ENCODE assay signal across 12 cellular contexts in the genomic region with DNA sequence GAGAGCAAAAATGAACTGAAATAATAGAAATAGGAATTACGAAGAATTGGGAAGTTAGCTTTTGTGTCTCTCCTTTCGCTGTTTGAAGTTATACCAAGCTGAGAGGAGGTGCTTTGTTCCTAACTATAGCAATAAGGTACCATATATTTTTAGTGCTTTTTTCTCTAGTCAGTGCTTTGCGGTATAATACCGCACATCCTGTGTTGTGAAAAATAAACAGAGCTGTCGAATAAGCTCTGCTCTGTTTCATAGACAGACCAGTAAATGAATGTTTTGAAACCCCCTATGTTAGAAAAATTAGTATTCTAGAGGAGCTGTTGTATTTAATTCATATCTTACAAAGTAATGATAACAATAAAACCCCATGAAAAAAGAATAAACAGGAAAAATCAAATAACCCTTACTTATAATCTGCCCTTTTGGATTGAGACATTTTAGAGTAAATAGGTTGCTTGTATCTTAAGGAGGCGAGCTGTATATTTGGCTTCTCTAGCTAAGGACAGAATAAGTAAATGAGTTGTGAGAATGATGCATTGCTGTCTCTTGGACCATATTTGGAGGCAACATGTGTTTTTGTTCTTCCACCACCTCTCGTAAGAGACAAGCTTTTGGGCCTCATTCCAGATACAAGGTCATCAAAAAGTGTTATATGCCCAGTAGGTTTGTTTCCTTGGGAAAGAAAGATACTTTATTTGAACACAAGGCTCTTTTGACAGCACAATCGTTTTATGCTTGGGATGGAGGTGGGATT.
A peak's percentile ranks its signal among the peaks of the same experiment; 100 is the strongest.
DNase-seq lines count a peak whose midpoint lies in the region; TF ChIP-seq lines count a peak whose summit lies in the region.
"Had no signal": no experiment of that assay in that cellular context is flagged by ENCODE, and none has a peak within 500 bp of the region (broad histone marks: within the 10 kb centered on the region; RNA-seq: fewer than 3 reads in every experiment).

No MANE protein-coding gene starts in this region.

- H3K79me2 ChIP-seq in GM23248 (ENCODE audit: insufficient read depth): peaks cover 95% of the 10 kb centered on the region
- peaks cover 50% of the 10 kb centered on the region for H3K79me2 ChIP-seq in hepatocyte

- H3K4me1 ChIP-seq in BLaER1 (peaks cover 42% of the 10 kb centered on the region), GM23248 (ENCODE audit: insufficient read depth) (peaks cover 78% of the 10 kb centered on the region), adipocyte (ENCODE audit: control insufficient read depth, insufficient read depth, low read length) (peaks cover 43% of the 10 kb centered on the region), hepatocyte (ENCODE audit: insufficient read depth) (peaks cover 44% of the 10 kb centered on the region), ovary (ENCODE audit: insufficient read depth) (peaks cover 14% of the 10 kb centered on the region)

- no peak overlapping the region for H3K4me3 ChIP-seq in BLaER1
- no peak overlapping the region for H3K4me3 ChIP-seq in GM23248
- no peak overlapping the region for H3K4me3 ChIP-seq in adipocyte (ENCODE audit: low read length)
- H3K4me3 ChIP-seq in hepatocyte: no peak overlapping the region
- H3K4me3 ChIP-seq in ovary: no peak overlapping the region
- H3K4me3 ChIP-seq: left lung, thyroid gland had no signal

- TF ChIP-seq CTCF in hepatocyte (IDR thresholded peaks at IDR 0.05; ENCODE audit: poor library complexity) (no peak), ovary (IDR thresholded peaks at IDR 0.05) (no peak)

- no peak overlapping the region for H2AFZ ChIP-seq in GM23248
- no peak overlapping the region for H2AFZ ChIP-seq in hepatocyte

- intact Hi-C loops in ovary (cut with DNase I): loop anchor here in 1 of 4 donors (5.0 kb wide), 1 partner anchor 311 kb away; no protein-coding TSS in a partner anchor

- peaks cover 87% of the 10 kb centered on the region for H3F3A ChIP-seq in GM23248 (ENCODE audit: insufficient read depth)

- H3K27me3 ChIP-seq in BLaER1 (no peaks in the 10 kb centered on the region), GM23248 (replicated peaks; ENCODE audit: insufficient read depth) (no peaks in the 10 kb centered on the region), adipocyte (replicated peaks; ENCODE audit: control insufficient read depth, insufficient read depth, low read length) (no peaks in the 10 kb centered on the region), hepatocyte (no peaks in the 10 kb centered on the region), ovary (no peaks in the 10 kb centered on the region)
- H3K27me3 ChIP-seq: left lung, thyroid gland had no signal

- H3K36me3 ChIP-seq in BLaER1: peaks cover 82% of the 10 kb centered on the region
- peaks cover 29% of the 10 kb centered on the region for H3K36me3 ChIP-seq in GM23248 (ENCODE audit: low read depth)
- H3K36me3 ChIP-seq in adipocyte (ENCODE audit: control insufficient read depth, insufficient read depth, low read length, severe bottlenecking): peaks cover 62% of the 10 kb centered on the region
- H3K36me3 ChIP-seq in hepatocyte (replicated peaks; ENCODE audit: insufficient read depth, low read depth): no peaks in the 10 kb centered on the region
- H3K36me3 ChIP-seq in ovary: no peaks in the 10 kb centered on the region
- H3K36me3 ChIP-seq: thyroid gland had no signal

- TF ChIP-seq EP300 in ovary (IDR thresholded peaks at IDR 0.05): no peak

- H3K4me2 ChIP-seq in BLaER1 (peak overlapping the region; percentile 66), GM23248 (ENCODE audit: unreplicated experiment) (peak overlapping the region; percentile 5), hepatocyte (peak overlapping the region; percentile 1)

- 58 to 59% methylated on average over 8 of the region's 8 CpGs for WGBS in GM23248 (ENCODE audit: low coverage in 1 of 2, low lambda C conversion rate in 2 of 2, missing lambda C conversion rate in 2 of 2), 2 experiments
- WGBS in hepatocyte (ENCODE audit: low lambda C conversion rate, missing lambda C conversion rate): 58% methylated on average over 8 of the region's 8 CpGs
- WGBS in ovary, 3 donors: 50 to 60% (median 55%) methylated on average over 8 of the region's 8 CpGs

- H3K27ac ChIP-seq in BLaER1: peak overlapping the region; percentile 15; the same call in 1 of the 2 replicates
- H3K27ac ChIP-seq in GM23248: peak overlapping the region; percentile 81
- peak overlapping the region; percentile 91 for H3K27ac ChIP-seq in hepatocyte
- H3K27ac ChIP-seq in ovary: no peak overlapping the region
- H3K27ac ChIP-seq: thyroid gland had no signal

- H4K20me1 ChIP-seq in BLaER1 (peaks cover 87% of the 10 kb centered on the region), GM23248 (ENCODE audit: insufficient read depth) (peaks cover 3% of the 10 kb centered on the region; the same call in 1 of the 2 replicates), hepatocyte (ENCODE audit: insufficient read depth, poor library complexity, severe bottlenecking) (no peaks in the 10 kb centered on the region)

- TF ChIP-seq POLR2A in ovary (IDR thresholded peaks at IDR 0.05): no peak

- DNase-seq in GM23248: peak; percentile 68
- DNase-seq in adipocyte (ENCODE audit: low read depth): no peak
- DNase-seq in hepatocyte (ENCODE audit: low spot score): no peak
- DNase-seq in GM19240 (ENCODE audit: insufficient read length, low spot score): no peak
- no peak for DNase-seq in HUDEP-2 (lab: John Stamatoyannopoulos, UW; ENCODE audit: unreplicated experiment in 76 of 76)
- no peak for DNase-seq in ovary
- DNase-seq in D341Med (ENCODE audit: low spot score): no peak
- DNase-seq: activated CD4-positive, alpha-beta T cell treated with anti-CD3 and anti-CD28 coated beads, Interleukin-2, amount 50 U/mL, for 48 hours; DMS53; left lung; thyroid gland had no signal

- H3K9me3 ChIP-seq in BLaER1: no peaks in the 10 kb centered on the region
- H3K9me3 ChIP-seq in GM23248 (ENCODE audit: low read depth): no peaks in the 10 kb centered on the region
- no peaks in the 10 kb centered on the region for H3K9me3 ChIP-seq in adipocyte (ENCODE audit: control insufficient read depth, low read length)
- H3K9me3 ChIP-seq in hepatocyte (ENCODE audit: low read depth): no peaks in the 10 kb centered on the region
- H3K9me3 ChIP-seq in ovary: no peaks in the 10 kb centered on the region
- H3K9me3 ChIP-seq: left lung, thyroid gland had no signal

- H3K9me2 ChIP-seq in GM23248 (ENCODE audit: insufficient read depth) (no peaks in the 10 kb centered on the region), hepatocyte (replicated peaks; ENCODE audit: insufficient read depth) (no peaks in the 10 kb centered on the region)

- in situ Hi-C loops in GM23248 (cut with MboI): loop anchor here (25.0 kb wide), 1 partner anchor 316 kb away; no protein-coding TSS in a partner anchor

- no peak overlapping the region; the same call in 1 of the 2 replicates for H3K9ac ChIP-seq in BLaER1
- peak overlapping the region; percentile 31; the same call in 1 of the 2 replicates for H3K9ac ChIP-seq in GM23248
- peak overlapping the region; percentile 30 for H3K9ac ChIP-seq in adipocyte (ENCODE audit: low read length)

Comparison
In these comparisons a context has a peak if more than half of its experiments do, and no peak if none do; other contexts are left out.
1. H3K27ac ChIP-seq: peak in BLaER1 (single experiment), GM23248 (single experiment) and hepatocyte (single experiment); none in ovary (0 of 2).
2. H3K4me2 ChIP-seq: peak in every context shown above with its lines; median percentile 66 in BLaER1; 5 in GM23248; 1 in hepatocyte.